20 cellular contexts compared by ENCODE assay signal in the genomic region with DNA sequence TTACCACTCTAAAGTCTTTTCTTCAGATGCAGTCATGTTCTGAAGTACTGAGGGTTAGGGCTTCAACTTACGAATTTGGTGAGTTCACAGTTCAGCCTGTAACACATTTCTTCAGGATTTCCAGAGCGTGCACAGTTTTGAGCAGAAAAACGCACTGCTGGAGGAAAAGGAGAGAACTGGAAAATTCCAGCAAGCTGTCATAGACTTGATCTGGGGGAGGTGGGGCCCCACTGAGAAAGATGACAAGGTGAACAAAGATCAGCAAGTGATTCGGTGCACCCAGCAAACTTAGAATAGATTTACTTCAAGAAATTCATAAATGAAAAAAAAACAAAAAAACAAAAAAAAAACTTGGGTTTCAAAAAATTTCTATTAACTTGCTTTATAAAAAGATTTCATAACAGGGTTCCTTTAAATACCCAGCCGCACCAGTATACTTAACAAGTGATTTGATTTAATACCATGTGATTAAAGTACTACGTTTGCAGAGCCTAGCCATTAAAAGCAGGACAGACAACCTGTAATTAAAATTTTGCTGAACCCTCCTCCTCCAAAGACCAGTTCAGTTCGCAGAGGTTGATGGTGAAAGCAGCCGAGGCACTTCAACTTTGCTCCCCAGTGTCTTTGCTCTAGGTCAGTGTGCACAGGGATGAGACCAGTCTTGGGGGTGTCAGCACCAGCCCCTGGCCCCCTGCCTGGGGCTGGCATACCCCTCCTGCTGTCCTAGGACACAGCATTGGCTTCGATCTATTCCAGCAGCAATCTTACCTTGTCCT. TPM values are rescaled to one million over a fixed set of nuclear protein-coding genes. Genes with fewer than 3 reads are reported as not detected.
DNase-seq lines count a peak whose midpoint lies in the region; ATAC-seq, FAIRE-seq and TF ChIP-seq lines count a peak whose summit lies in the region.
"Had no signal": no experiment of that assay in that cellular context is flagged by ENCODE, and none has a peak within 500 bp of the region (broad histone marks: within the 10 kb centered on the region; RNA-seq: fewer than 3 reads in every experiment).

No MANE protein-coding gene starts in this region.

- no peak overlapping the region for H2AFZ ChIP-seq in neuronal stem cell (ENCODE audit: low read length)
- H2AFZ ChIP-seq in osteoblast (ENCODE audit: low read length), result no peak overlapping the region
- H2AFZ ChIP-seq: PC-9 had no signal

- no peak overlapping the region for H2BK120ac ChIP-seq in neuronal stem cell (ENCODE audit: low read depth, low read length)

- no peak overlapping the region for H2BK5ac ChIP-seq in neuronal stem cell (ENCODE audit: low read length)

- H3K36me3 ChIP-seq in neuronal stem cell (replicated peaks in 1 of 2; ENCODE audit: control insufficient read depth in 2 of 2, insufficient read depth in 2 of 2, low read length in 2 of 2) (no peaks in the 10 kb centered on the region), pancreas (no peaks in the 10 kb centered on the region), osteoblast (ENCODE audit: insufficient read depth, low read length) (no peaks in the 10 kb centered on the region)
- H3K36me3 ChIP-seq: MG63 had no signal

- H3K14ac ChIP-seq in neuronal stem cell (ENCODE audit: low read length), result no peak overlapping the region

- peaks cover 91% of the 10 kb centered on the region for H3K79me2 ChIP-seq in osteoblast (ENCODE audit: insufficient read depth, low read length)

- H3K9me3 ChIP-seq in neuronal stem cell (replicated peaks in 1 of 2; ENCODE audit: control insufficient read depth in 2 of 2, insufficient read depth in 1 of 2, low read depth in 1 of 2, low read length in 2 of 2) (peaks cover 5 to 10% of the 10 kb centered on the region in 2 donors), pancreas (no peaks in the 10 kb centered on the region), osteoblast (ENCODE audit: low read depth, low read length) (no peaks in the 10 kb centered on the region)
- H3K9me3 ChIP-seq: MG63, SJSA1 had no signal

- H3K27me3 Mint-ChIP-seq in chondrocyte (ENCODE audit: low read depth), result no peaks in the 10 kb centered on the region

- H3K9me3 Mint-ChIP-seq in chondrocyte (ENCODE audit: low read depth), result no peaks in the 10 kb centered on the region
- H3K9me3 Mint-ChIP-seq: CD8-positive, alpha-beta T cell had no signal

- FAIRE-seq in pancreas (lab: Jason Lieb, UNC) (no peak), GM12892 (lab: Jason Lieb, UNC) (no peak)
- FAIRE-seq: A204.1, G401.6, H1 had no signal

- H4K20me1 ChIP-seq in osteoblast (ENCODE audit: insufficient read depth, low read length), result peaks cover 97% of the 10 kb centered on the region

- H4K8ac ChIP-seq in neuronal stem cell (ENCODE audit: low read depth, low read length), result no peak overlapping the region

- no CpG with 5 or more reads among the region's 9 CpGs for WGBS in neuronal stem cell (ENCODE audit: extremely low coverage in 2 of 2, insufficient read length in 2 of 2, insufficient replicate concordance in 1 of 2), 2 donors
- WGBS in pancreas, 2 donors, result 88 to 92% methylated on average over 9 of the region's 9 CpGs

- H2BK12ac ChIP-seq in neuronal stem cell (ENCODE audit: low read length), result no peak overlapping the region

- H3K79me1 ChIP-seq in neuronal stem cell (ENCODE audit: low read depth, low read length), result peaks cover 7% of the 10 kb centered on the region

- H3K27ac ChIP-seq in neuronal stem cell (replicated peaks; ENCODE audit: low read length) (no peak overlapping the region), pancreas (no peak overlapping the region), osteoblast (ENCODE audit: low read depth, low read length) (no peak overlapping the region)
- H3K27ac ChIP-seq: BLaER1, PC-9, SJSA1 had no signal

- peak overlapping the region; percentile 4 for H3K27ac Mint-ChIP-seq in chondrocyte (ENCODE audit: unreplicated experiment)
- H3K27ac Mint-ChIP-seq: CD8-positive, alpha-beta T cell had no signal

- no peak overlapping the region for H2AK5ac ChIP-seq in neuronal stem cell (ENCODE audit: low read depth, low read length)

- H3K4me1 Mint-ChIP-seq in chondrocyte (ENCODE audit: low read depth), result peaks cover 92% of the 10 kb centered on the region

- TF ChIP-seq CTCF in chondrocyte (IDR thresholded peaks at IDR 0.05) (no peak), pancreas (IDR thresholded peaks at IDR 0.05) (no peak), osteoblast (IDR thresholded peaks at IDR 0.05; ENCODE audit: extremely low read depth, low read depth, low read length) (no peak)

- H3K9ac ChIP-seq in neuronal stem cell (ENCODE audit: low read depth, low read length, poor library complexity), result no peak overlapping the region
- H3K9ac ChIP-seq: BLaER1 had no signal

- no peak for ATAC-seq in pancreas
- ATAC-seq: CD8-positive, alpha-beta T cell had no signal

- in situ Hi-C loops in KBM-7 (cut with MboI; ENCODE audit: low pct_unique_long_range_greater_than_20kb, low sequenced_read_pairs), result no loop called here

- H3K4me3 ChIP-seq in neuronal stem cell (ENCODE audit: low read length in 2 of 2) (no peak overlapping the region), pancreas (no peak overlapping the region), osteoblast (ENCODE audit: insufficient read depth, low read length) (no peak overlapping the region)
- H3K4me3 ChIP-seq: BLaER1, MG63, PC-9, SJSA1 had no signal

- intact Hi-C loops in pancreas (cut with DNase I), result no loop called here

- H3K4me1 ChIP-seq in neuronal stem cell (ENCODE audit: control insufficient read depth in 2 of 2, insufficient read depth in 1 of 2, low read depth in 1 of 2, low read length in 2 of 2), result peaks cover 9 to 12% of the 10 kb centered on the region in 2 donors
- no peaks in the 10 kb centered on the region for H3K4me1 ChIP-seq in pancreas
- H3K4me1 ChIP-seq in osteoblast (ENCODE audit: insufficient read depth, low read length), result peaks cover 21% of the 10 kb centered on the region

- no peak for TF ChIP-seq POLR2A in GM12892 (IDR thresholded peaks at IDR 0.05; ENCODE audit: low read depth, low read length)

- H3K4me2 ChIP-seq in neuronal stem cell (ENCODE audit: insufficient read depth, low read length, poor library complexity, severe bottlenecking) (no peak overlapping the region), osteoblast (ENCODE audit: insufficient read depth, low read length) (no peak overlapping the region)
- H3K4me2 ChIP-seq: PC-9 had no signal

- H2BK15ac ChIP-seq in neuronal stem cell (ENCODE audit: low read length), result no peak overlapping the region

- H4K91ac ChIP-seq in neuronal stem cell (ENCODE audit: low read depth, low read length, poor library complexity), result no peak overlapping the region

- peaks cover 7% of the 10 kb centered on the region for H3K36me3 Mint-ChIP-seq in chondrocyte (ENCODE audit: low read depth)
- H3K36me3 Mint-ChIP-seq: CD8-positive, alpha-beta T cell had no signal

- H3K27me3 ChIP-seq in neuronal stem cell (ENCODE audit: control insufficient read depth in 3 of 3, insufficient read depth in 3 of 3, low read depth in 1 of 3, low read length in 3 of 3) (no peaks in the 10 kb centered on the region), pancreas (no peaks in the 10 kb centered on the region), osteoblast (ENCODE audit: insufficient read depth, low read length) (no peaks in the 10 kb centered on the region)
- H3K27me3 ChIP-seq: BLaER1, MG63, SJSA1 had no signal

- H3K18ac ChIP-seq in neuronal stem cell (ENCODE audit: low read length), result peak overlapping the region; percentile 51

- H3K23ac ChIP-seq in neuronal stem cell (ENCODE audit: low read depth, low read length, poor library complexity), result no peak overlapping the region

- DNase-seq in COR-L47 (lab: John Stamatoyannopoulos, UW) (peak; percentile 61), NCI-H146 (lab: John Stamatoyannopoulos, UW) (peak; percentile 35), chondrocyte (ENCODE audit: low spot score) (no peak), neuronal stem cell (ENCODE audit: low spot score) (no peak), pancreas (no peak), osteoblast (ENCODE audit: insufficient read length, low spot score, missing footprints) (no peak), GM12892 (ENCODE audit: insufficient read length) (no peak), KBM-7 (no peak)
- DNase-seq: CD8-positive, alpha-beta T cell; DND-41; Karpas-422; MG63; NCI-H2029; NCI-H526 treated with DMSO at 0.1 percent for 48 hours; PC-9 had no signal

- H3K4ac ChIP-seq in neuronal stem cell (ENCODE audit: low read length), result no peak overlapping the region

- H3K4me3 Mint-ChIP-seq in chondrocyte (ENCODE audit: unreplicated experiment), result no peak overlapping the region
- H3K4me3 Mint-ChIP-seq: CD8-positive, alpha-beta T cell had no signal

RNA-seq across cellular contexts. Expression of a gene that starts 30.5 kb away (rescaled TPM):
- total RNA-seq in chondrocyte (173 to 236 TPM (median 184 TPM) in 3 replicates), pancreas (10 to 100 TPM; 15.1 to 27.4 (median 16.2) TPM), osteoblast (58.6 and 65.9 TPM in 2 replicates)
- 20.8 TPM for polyA plus RNA-seq in neuronal stem cell (2013, experiment 1 of 2)
- polyA plus RNA-seq in neuronal stem cell (2013, experiment 2 of 2), result 20.2 TPM
- polyA plus RNA-seq in pancreas, result 10 to 100 TPM; 24.7 to 26.1 TPM
- polyA plus RNA-seq in GM12892 (2012; ENCODE audit: missing spikeins), result 4.1 TPM

Comparison
In these comparisons a context has a peak if more than half of its experiments do, and no peak if none do; other contexts are left out.
1. DNase-seq: peak in COR-L47 (single experiment) and NCI-H146 (single experiment); none in chondrocyte (single experiment), neuronal stem cell (single experiment), pancreas (0 of 6), osteoblast (single experiment), GM12892 (single experiment) and KBM-7 (single experiment).